In genomic region chr9:128163523-128164331, GRCh38 we compare ENCODE assay signal across 1 cellular context.
TF ChIP-seq lines count a peak whose summit lies in the region.

No MANE protein-coding gene starts in this region.

TF ChIP-seq in WTC11, 78 proteins besides CTCF, POLR2A, EP300 and RAD21 (continued from another document):
- TF ChIP-seq MLX (CRISPR knock-in tag; IDR thresholded peaks at IDR 0.05) (no peak), PREB (CRISPR knock-in tag; IDR thresholded peaks at IDR 0.05; ENCODE audit: borderline replicate concordance) (no peak), FOXP4 (CRISPR knock-in tag; IDR thresholded peaks at IDR 0.05) (no peak), ZNF317 (CRISPR knock-in tag; IDR thresholded peaks at IDR 0.05; ENCODE audit: borderline replicate concordance, low read depth) (no peak)
TF ChIP-seq in WTC11: peak in this region for 0.
